ENCODE assay signal across 1 cellular context in the genomic region with DNA sequence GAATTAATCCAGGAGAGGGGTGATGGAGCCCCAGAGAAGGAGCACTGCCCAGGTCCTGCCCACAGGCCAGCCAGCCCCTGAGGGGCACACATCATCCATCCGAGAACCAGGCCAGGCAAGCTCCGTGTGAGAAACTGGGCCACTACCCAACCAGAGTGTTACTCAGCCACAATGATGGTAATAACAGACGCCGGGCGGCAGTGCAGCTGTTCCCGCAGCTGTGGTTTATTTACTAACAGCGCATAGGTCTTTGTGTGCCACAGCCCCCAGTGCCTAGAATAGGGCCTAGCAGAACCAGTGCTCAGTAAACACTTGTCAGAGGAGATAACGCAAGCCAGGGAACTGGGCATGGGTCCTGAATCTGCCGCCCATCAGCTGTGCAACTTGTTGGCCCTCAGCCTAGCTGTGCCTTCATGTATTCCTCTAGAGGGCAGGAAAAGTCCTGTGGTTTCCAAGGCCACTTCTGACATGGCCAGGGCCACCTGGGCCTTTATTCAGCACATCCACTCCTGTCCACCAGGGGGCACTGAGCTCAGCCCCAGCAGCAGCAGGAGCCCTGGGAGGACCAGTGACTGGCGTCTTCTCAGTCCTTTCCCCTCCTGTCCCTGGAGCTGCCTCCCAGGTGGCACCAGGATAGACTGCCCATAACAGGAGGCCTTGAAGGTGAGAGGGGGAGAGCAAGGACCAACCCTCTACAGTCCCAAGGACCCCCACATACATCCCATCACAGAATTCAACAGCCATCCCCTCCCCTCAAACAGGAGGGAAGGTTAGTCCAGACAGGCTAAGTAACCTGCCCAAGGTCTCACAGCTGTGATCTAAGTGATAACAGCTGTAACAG.
TF ChIP-seq lines count a peak whose summit lies in the region.

No MANE protein-coding gene starts in this region.

TF ChIP-seq in HepG2, 621 proteins besides CTCF, POLR2A, EP300 and RAD21 (continued from another document):
- TF ChIP-seq, protein P1, sequence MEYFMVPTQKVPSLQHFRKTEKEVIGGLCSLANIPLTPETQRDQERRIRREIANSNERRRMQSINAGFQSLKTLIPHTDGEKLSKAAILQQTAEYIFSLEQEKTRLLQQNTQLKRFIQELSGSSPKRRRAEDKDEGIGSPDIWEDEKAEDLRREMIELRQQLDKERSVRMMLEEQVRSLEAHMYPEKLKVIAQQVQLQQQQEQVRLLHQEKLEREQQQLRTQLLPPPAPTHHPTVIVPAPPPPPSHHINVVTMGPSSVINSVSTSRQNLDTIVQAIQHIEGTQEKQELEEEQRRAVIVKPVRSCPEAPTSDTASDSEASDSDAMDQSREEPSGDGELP (IDR thresholded peaks at IDR 0.05; ENCODE audit: borderline replicate concordance, low read depth): peak; percentile 47
- TF ChIP-seq ZNF772 (CRISPR knock-in tag; IDR thresholded peaks at IDR 0.05) (0 out of 2 replicates have a peak, but pooled peaks have one; percentile 43), ZNF724P (CRISPR knock-in tag; IDR thresholded peaks at IDR 0.05; ENCODE audit: borderline replicate concordance) (0 out of 2 replicates have a peak, but pooled peaks have one; percentile 27), MYC (CRISPR knock-in tag; IDR thresholded peaks at IDR 0.05; ENCODE audit: borderline replicate concordance) (peak; percentile 25; the same call in 1 of the 2 replicates), ZFX (CRISPR knock-in tag; IDR thresholded peaks at IDR 0.05; ENCODE audit: low read depth) (peak; percentile 54), HNF1B (CRISPR knock-in tag; IDR thresholded peaks at IDR 0.05) (no peak), ZNF383 (CRISPR knock-in tag; IDR thresholded peaks at IDR 0.05; ENCODE audit: borderline replicate concordance) (no peak), ZNF605 (CRISPR knock-in tag; IDR thresholded peaks at IDR 0.05) (0 out of 2 replicates have a peak, but pooled peaks have one; percentile 43), GABPB1 (CRISPR knock-in tag; IDR thresholded peaks at IDR 0.05) (0 out of 2 replicates have a peak, but pooled peaks have one; percentile 13), CHCHD3 (CRISPR knock-in tag; IDR thresholded peaks at IDR 0.05) (0 out of 2 replicates have a peak, but pooled peaks have one; percentile 53), ZNF121 (CRISPR knock-in tag; IDR thresholded peaks at IDR 0.05) (peak; percentile 41; the same call in 1 of the 2 replicates), SALL1 (CRISPR knock-in tag; IDR thresholded peaks at IDR 0.05) (peak; percentile 51; the same call in 1 of the 2 replicates), CENPBD1 (CRISPR knock-in tag; IDR thresholded peaks at IDR 0.05; ENCODE audit: borderline replicate concordance, low read depth) (no peak), SAP130 (CRISPR knock-in tag; IDR thresholded peaks at IDR 0.05; ENCODE audit: low read depth) (peak; percentile 77), SOX6 (IDR thresholded peaks at IDR 0.05) (no peak), SOX6 (CRISPR knock-in tag; IDR thresholded peaks at IDR 0.05) (peak; percentile 44; the same call in 1 of the 2 replicates), BORCS8-MEF2B (CRISPR knock-in tag; IDR thresholded peaks at IDR 0.05) (no peak), POGZ (CRISPR knock-in tag; IDR thresholded peaks at IDR 0.05) (0 out of 2 replicates have a peak, but pooled peaks have one; percentile 13), CBX5 (CRISPR knock-in tag; IDR thresholded peaks at IDR 0.05; ENCODE audit: borderline replicate concordance) (peak; percentile 25; the same call in 1 of the 2 replicates), ATF7-NPFF (CRISPR knock-in tag; IDR thresholded peaks at IDR 0.05; ENCODE audit: low read depth) (peak; percentile 32; the same call in 1 of the 2 replicates), TBX2 (CRISPR knock-in tag; IDR thresholded peaks at IDR 0.05; ENCODE audit: borderline replicate concordance) (0 out of 2 replicates have a peak, but pooled peaks have one; percentile 27), ZNF230 (CRISPR knock-in tag; IDR thresholded peaks at IDR 0.05) (no peak), REPIN1 (CRISPR knock-in tag; IDR thresholded peaks at IDR 0.05; ENCODE audit: borderline replicate concordance, low read depth) (peak; percentile 45; the same call in 1 of the 2 replicates), ZMYM3 (CRISPR knock-in tag; IDR thresholded peaks at IDR 0.05) (peak; percentile 50; the same call in 1 of the 2 replicates), NFKB2 (CRISPR knock-in tag; IDR thresholded peaks at IDR 0.05; ENCODE audit: borderline replicate concordance) (0 out of 2 replicates have a peak, but pooled peaks have one; percentile 37), ZMYM4 (CRISPR knock-in tag; IDR thresholded peaks at IDR 0.05) (peak; percentile 28; the same call in 1 of the 2 replicates)
- TF ChIP-seq, protein P2, sequence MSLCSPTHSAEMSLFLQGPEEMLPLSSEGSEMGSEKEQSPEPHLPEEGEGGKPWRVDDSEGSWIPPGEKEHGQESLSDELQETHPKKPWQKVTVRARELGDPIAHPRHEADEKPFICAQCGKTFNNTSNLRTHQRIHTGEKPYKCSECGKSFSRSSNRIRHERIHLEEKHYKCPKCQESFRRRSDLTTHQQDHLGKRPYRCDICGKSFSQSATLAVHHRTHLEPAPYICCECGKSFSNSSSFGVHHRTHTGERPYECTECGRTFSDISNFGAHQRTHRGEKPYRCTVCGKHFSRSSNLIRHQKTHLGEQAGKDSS (CRISPR knock-in tag; IDR thresholded peaks at IDR 0.05; ENCODE audit: borderline replicate concordance, low read depth): no peak
- TF ChIP-seq, protein P3, sequence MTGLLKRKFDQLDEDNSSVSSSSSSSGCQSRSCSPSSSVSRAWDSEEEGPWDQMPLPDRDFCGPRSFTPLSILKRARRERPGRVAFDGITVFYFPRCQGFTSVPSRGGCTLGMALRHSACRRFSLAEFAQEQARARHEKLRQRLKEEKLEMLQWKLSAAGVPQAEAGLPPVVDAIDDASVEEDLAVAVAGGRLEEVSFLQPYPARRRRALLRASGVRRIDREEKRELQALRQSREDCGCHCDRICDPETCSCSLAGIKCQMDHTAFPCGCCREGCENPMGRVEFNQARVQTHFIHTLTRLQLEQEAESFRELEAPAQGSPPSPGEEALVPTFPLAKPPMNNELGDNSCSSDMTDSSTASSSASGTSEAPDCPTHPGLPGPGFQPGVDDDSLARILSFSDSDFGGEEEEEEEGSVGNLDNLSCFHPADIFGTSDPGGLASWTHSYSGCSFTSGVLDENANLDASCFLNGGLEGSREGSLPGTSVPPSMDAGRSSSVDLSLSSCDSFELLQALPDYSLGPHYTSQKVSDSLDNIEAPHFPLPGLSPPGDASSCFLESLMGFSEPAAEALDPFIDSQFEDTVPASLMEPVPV (CRISPR knock-in tag; IDR thresholded peaks at IDR 0.05): no peak
- TF ChIP-seq, protein P4, sequence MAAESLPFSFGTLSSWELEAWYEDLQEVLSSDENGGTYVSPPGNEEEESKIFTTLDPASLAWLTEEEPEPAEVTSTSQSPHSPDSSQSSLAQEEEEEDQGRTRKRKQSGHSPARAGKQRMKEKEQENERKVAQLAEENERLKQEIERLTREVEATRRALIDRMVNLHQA (CRISPR knock-in tag; IDR thresholded peaks at IDR 0.05): no peak
- TF ChIP-seq, protein P5, sequence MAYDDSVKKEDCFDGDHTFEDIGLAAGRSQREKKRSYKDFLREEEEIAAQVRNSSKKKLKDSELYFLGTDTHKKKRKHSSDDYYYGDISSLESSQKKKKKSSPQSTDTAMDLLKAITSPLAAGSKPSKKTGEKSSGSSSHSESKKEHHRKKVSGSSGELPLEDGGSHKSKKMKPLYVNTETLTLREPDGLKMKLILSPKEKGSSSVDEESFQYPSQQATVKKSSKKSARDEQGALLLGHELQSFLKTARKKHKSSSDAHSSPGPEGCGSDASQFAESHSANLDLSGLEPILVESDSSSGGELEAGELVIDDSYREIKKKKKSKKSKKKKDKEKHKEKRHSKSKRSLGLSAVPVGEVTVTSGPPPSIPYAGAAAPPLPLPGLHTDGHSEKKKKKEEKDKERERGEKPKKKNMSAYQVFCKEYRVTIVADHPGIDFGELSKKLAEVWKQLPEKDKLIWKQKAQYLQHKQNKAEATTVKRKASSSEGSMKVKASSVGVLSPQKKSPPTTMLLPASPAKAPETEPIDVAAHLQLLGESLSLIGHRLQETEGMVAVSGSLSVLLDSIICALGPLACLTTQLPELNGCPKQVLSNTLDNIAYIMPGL (CRISPR knock-in tag; IDR thresholded peaks at IDR 0.05; ENCODE audit: borderline replicate concordance in 1 of 2, low read depth in 1 of 2): peak; percentile 81 to 89
